In the genomic region with DNA sequence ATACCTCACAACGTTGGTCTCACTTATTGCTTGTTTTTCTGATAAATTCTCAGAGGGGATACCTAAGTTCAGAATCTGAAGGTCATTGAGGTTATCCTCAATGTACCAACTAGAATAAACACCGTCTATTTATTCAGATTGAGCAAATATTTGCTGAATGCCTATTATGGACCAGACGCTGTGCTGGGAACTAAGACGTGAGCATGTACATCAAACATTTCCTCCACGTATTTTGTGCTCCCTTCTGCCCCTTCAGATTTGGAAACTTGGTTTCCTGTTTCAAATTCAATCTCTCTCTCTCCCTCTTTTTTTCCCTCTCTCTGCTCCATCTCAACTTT, we compare ENCODE assay signal across 16 cellular contexts.
DNase-seq lines count a peak whose midpoint lies in the region; ATAC-seq lines count a peak whose summit lies in the region.
"Had no signal": no experiment of that assay in that cellular context is flagged by ENCODE, and none has a peak within 500 bp of the region (broad histone marks: within the 10 kb centered on the region; RNA-seq: fewer than 3 reads in every experiment).

No MANE protein-coding gene starts in this region.

- in situ Hi-C loops in KBM-7 (cut with MboI; ENCODE audit: low pct_unique_long_range_greater_than_20kb, low sequenced_read_pairs) = no loop called here

- peaks cover 29% of the 10 kb centered on the region for H3K4me1 ChIP-seq in BLaER1
- H3K4me1 ChIP-seq: left ventricle myocardium inferior had no signal

- no peaks in the 10 kb centered on the region for H3K36me3 ChIP-seq in BLaER1
- H3K36me3 ChIP-seq: cardiac muscle cell, left ventricle myocardium inferior, thoracic aorta had no signal

- no peaks in the 10 kb centered on the region for H4K20me1 ChIP-seq in BLaER1

- DNase-seq in DMS53 treated with DMSO at 0.1 percent for 48 hours (lab: John Stamatoyannopoulos, UW; ENCODE audit: unreplicated experiment) (peak; percentile 98), NCI-H748 (lab: John Stamatoyannopoulos, UW; ENCODE audit: unreplicated experiment) (peak; percentile 90), left colon (no peak), H4 (ENCODE audit: low spot score) (no peak), KBM-7 (no peak)
- DNase-seq: activated CD4-positive, alpha-beta T cell treated with anti-CD3 and anti-CD28 coated beads, Interleukin-2, amount 50 U/mL, for 1 hour; activated CD8-positive, alpha-beta memory T cell treated with anti-CD3 and anti-CD28 coated beads, Interleukin-2, amount 50 U/mL, for 4 hours; activated effector memory CD4-positive, alpha-beta T cell treated with anti-CD3 and anti-CD28 coated beads, Interleukin-2, amount 50 U/mL, for 16 hours; left ventricle myocardium inferior; NCI-H1436 treated with DMSO at 0.1 percent for 48 hours had no signal

- H3K9me3 ChIP-seq in BLaER1 = peaks cover 15% of the 10 kb centered on the region
- H3K9me3 ChIP-seq: left ventricle myocardium inferior, thoracic aorta had no signal

- H3K4me3 ChIP-seq in BLaER1 = no peak overlapping the region
- H3K4me3 ChIP-seq: cardiac muscle cell, left ventricle myocardium inferior, thoracic aorta had no signal

- no peaks in the 10 kb centered on the region for H3K27me3 ChIP-seq in BLaER1
- H3K27me3 ChIP-seq: cardiac muscle cell had no signal

- intact Hi-C loops in left colon (cut with DNase I, micrococcal nuclease) = no loop called here

- ATAC-seq in left colon = peak; percentile 71
- no peak for ATAC-seq in GM18517 (IDR thresholded peaks at IDR 0.05; ENCODE audit: unreplicated experiment)
- ATAC-seq in HG03354 (IDR thresholded peaks at IDR 0.05; ENCODE audit: poor library complexity, severe bottlenecking, unreplicated experiment) = no peak
- ATAC-seq: PC-3 had no signal

- no peak overlapping the region for H3K27ac ChIP-seq in BLaER1
- H3K27ac ChIP-seq: cardiac muscle cell, left ventricle myocardium inferior, thoracic aorta had no signal

- H3K4me2 ChIP-seq in BLaER1 = peak overlapping the region; percentile 62

- no peak overlapping the region for H3K9ac ChIP-seq in BLaER1

Comparison
In these comparisons a context has a peak if more than half of its experiments do, and no peak if none do; other contexts are left out.
1. DNase-seq: peak in DMS53 treated with DMSO at 0.1 percent for 48 hours (single experiment) and NCI-H748 (single experiment); none in left colon (0 of 2), H4 (single experiment) and KBM-7 (single experiment).